10 cellular contexts compared by ENCODE assay signal in the genomic region with DNA sequence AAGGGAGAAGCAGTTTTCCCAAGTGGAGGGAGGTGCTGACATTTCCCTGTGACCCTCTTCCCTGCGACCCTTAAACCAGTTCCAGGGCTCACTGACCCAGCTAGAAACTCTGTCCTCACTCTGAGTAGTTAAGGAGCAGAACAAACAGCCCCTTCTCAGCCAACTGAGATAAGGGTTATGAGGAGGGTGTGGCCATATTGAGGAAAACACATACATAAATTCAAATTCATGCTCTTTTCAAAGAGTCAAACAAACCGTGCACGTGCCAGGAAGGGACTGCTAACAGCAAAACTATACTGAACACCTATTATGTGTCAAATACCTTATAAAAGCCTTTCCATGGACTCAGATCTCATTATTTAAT. TPM values are rescaled to one million over a fixed set of nuclear protein-coding genes. Genes with fewer than 3 reads are reported as not detected.
A peak's percentile ranks its signal among the peaks of the same experiment; 100 is the strongest.
DNase-seq lines count a peak whose midpoint lies in the region; ATAC-seq and TF ChIP-seq lines count a peak whose summit lies in the region.
"Had no signal": no experiment of that assay in that cellular context is flagged by ENCODE, and none has a peak within 500 bp of the region (broad histone marks: within the 10 kb centered on the region; RNA-seq: fewer than 3 reads in every experiment).

No MANE protein-coding gene starts in this region.

- no peak for TF ChIP-seq POLR2A in prostate gland (IDR thresholded peaks at IDR 0.05)

- 3% methylated on average over 3 of the region's 3 CpGs for WGBS in prostate gland

- peaks cover 61 to 98% (median 82%) of the 10 kb centered on the region in 4 donors for H3K4me1 Mint-ChIP-seq in CD4-positive, alpha-beta memory T cell
- H3K4me1 Mint-ChIP-seq in chondrocyte (ENCODE audit: low read depth): peaks cover 72% of the 10 kb centered on the region

- no peaks in the 10 kb centered on the region for H3K36me3 ChIP-seq in CD4-positive, alpha-beta memory T cell (ENCODE audit: insufficient read depth, low read length)
- H3K36me3 ChIP-seq in prostate gland: no peaks in the 10 kb centered on the region

- peaks cover 95% of the 10 kb centered on the region for H3K4me1 ChIP-seq in CD4-positive, alpha-beta memory T cell (ENCODE audit: insufficient read depth, low read length)
- peaks cover 25% of the 10 kb centered on the region for H3K4me1 ChIP-seq in prostate gland (replicated peaks)

- CTCF ChIA-PET in CD4-positive, alpha-beta memory T cell (lab: Charles Lee; ENCODE audit: partially characterized antibody): interaction anchor here (1.0 to 5.3 kb wide), 15 partner anchors 8 to 261 kb away, joined by 3 to 40 read pairs (median 5); no protein-coding TSS in a partner anchor

- H3K4me3 Mint-ChIP-seq in CD4-positive, alpha-beta memory T cell: peak overlapping the region in 6 of 8 donors; percentile 10 to 68 (median 38)
- no peak overlapping the region for H3K4me3 Mint-ChIP-seq in chondrocyte (ENCODE audit: unreplicated experiment)

- H3K36me3 Mint-ChIP-seq in CD4-positive, alpha-beta memory T cell: peaks cover 10 to 41% of the 10 kb centered on the region in 2 donors
- peaks cover 3% of the 10 kb centered on the region for H3K36me3 Mint-ChIP-seq in chondrocyte (ENCODE audit: low read depth)

- intact Hi-C loops in CD4-positive, alpha-beta memory T cell (cut with micrococcal nuclease): loop anchor here (10.0 kb wide), 1 partner anchor 512 kb away; no protein-coding TSS in a partner anchor
- intact Hi-C loops in prostate gland (cut with DNase I): loop anchor here (10.0 kb wide), 2 partner anchors 192 to 222 kb away; a partner anchor contains a TSS

- in situ Hi-C loops in GM13976 (cut with MboI; ENCODE audit: low sequenced_read_pairs, unreplicated experiment): no loop called here

- H3K27me3 ChIP-seq in CD4-positive, alpha-beta memory T cell (ENCODE audit: insufficient read depth, low read length): no peaks in the 10 kb centered on the region
- no peaks in the 10 kb centered on the region for H3K27me3 ChIP-seq in prostate gland (replicated peaks; ENCODE audit: insufficient read depth)

- POLR2A ChIA-PET in CD4-positive, alpha-beta memory T cell (lab: Charles Lee; ENCODE audit: partially characterized antibody): interaction anchor here (0.6 to 29.4 kb wide), 5 partner anchors 7 to 306 kb away, joined by 3 to 1614 read pairs (median 12); a partner anchor contains a TSS

- H3K27me3 Mint-ChIP-seq in CD4-positive, alpha-beta memory T cell: no peaks in the 10 kb centered on the region
- H3K27me3 Mint-ChIP-seq in chondrocyte (ENCODE audit: low read depth): no peaks in the 10 kb centered on the region

- H3K9me3 ChIP-seq in CD4-positive, alpha-beta memory T cell (ENCODE audit: control insufficient read depth in 1 of 2, low read length in 2 of 2): no peaks in the 10 kb centered on the region
- H3K9me3 ChIP-seq in prostate gland: no peaks in the 10 kb centered on the region

- H3K9me3 Mint-ChIP-seq in CD4-positive, alpha-beta memory T cell: no peaks in the 10 kb centered on the region
- no peaks in the 10 kb centered on the region for H3K9me3 Mint-ChIP-seq in chondrocyte (ENCODE audit: low read depth)

- TF ChIP-seq CTCF in chondrocyte (IDR thresholded peaks at IDR 0.05) (no peak), prostate gland (IDR thresholded peaks at IDR 0.05) (no peak), GM13976 (IDR thresholded peaks at IDR 0.05; ENCODE audit: borderline replicate concordance, control extremely low read depth, extremely low read depth, insufficient read depth, missing control alignments) (no peak)

- peak overlapping the region; percentile 10 for H3K27ac ChIP-seq in CD4-positive, alpha-beta memory T cell (ENCODE audit: low read depth, low read length)
- H3K27ac ChIP-seq in prostate gland: peak overlapping the region; percentile 63 to 64
- H3K27ac ChIP-seq: epithelial cell of prostate had no signal

- peak in 1 of 5 donors; percentile 24 for DNase-seq in CD4-positive, alpha-beta memory T cell
- DNase-seq in NCI-H526 (lab: John Stamatoyannopoulos, UW) (peak; percentile 11 to 50), chondrocyte (ENCODE audit: low spot score) (no peak), prostate gland (ENCODE audit: low spot score) (peak; percentile 55), GM13976 (ENCODE audit: low spot score) (no peak), epidermal melanocyte (ENCODE audit: insufficient read length, low spot score) (no peak)
- DNase-seq: trophoblast cell had no signal

- no peak overlapping the region for H3K4me3 ChIP-seq in CD4-positive, alpha-beta memory T cell (ENCODE audit: low read length in 2 of 2)
- H3K4me3 ChIP-seq in prostate gland: no peak overlapping the region

- peak overlapping the region; percentile 78 to 97 (median 87) for H3K27ac Mint-ChIP-seq in CD4-positive, alpha-beta memory T cell
- H3K27ac Mint-ChIP-seq in chondrocyte (ENCODE audit: unreplicated experiment): peak overlapping the region; percentile 20

- no peak for ATAC-seq in GM18511 (IDR thresholded peaks at IDR 0.05; ENCODE audit: unreplicated experiment)
- no peak for ATAC-seq in HG02938 (IDR thresholded peaks at IDR 0.05; ENCODE audit: unreplicated experiment)

RNA-seq across cellular contexts. Expression of a gene that starts 4.9 kb away (rescaled TPM):
- total RNA-seq in CD4-positive, alpha-beta memory T cell: 100 to 1,000 TPM; 374 to 375 TPM
- 10 to 100 TPM in 1 of 2 donors, 1 to 10 TPM in 1; 1.9 to 35.6 TPM for polyA plus RNA-seq in CD4-positive, alpha-beta memory T cell
- total RNA-seq in chondrocyte: 19.1 to 43.1 TPM (median 43.0 TPM) in 3 replicates
- total RNA-seq in prostate gland: 10 to 100 TPM; 20.5 to 30.1 TPM

Comparison
In these comparisons a context has a peak if more than half of its experiments do, and no peak if none do; other contexts are left out.
1. DNase-seq: peak in NCI-H526 (2 of 2) and prostate gland (single experiment); none in chondrocyte (single experiment), GM13976 (single experiment) and epidermal melanocyte (single experiment).